ENCODE assay signal across 33 cellular contexts in genomic region chr16:47947741-47948140, GRCh38.
"Had no signal": no experiment of that assay in that cellular context is flagged by ENCODE, and none has a peak within 500 bp of the region (broad histone marks: within the 10 kb centered on the region; RNA-seq: fewer than 3 reads in every experiment).

No MANE protein-coding gene starts in this region.

- H3K4me1 Mint-ChIP-seq: activated B cell treated with CpG ODN at 0.5 μM for 24 hours; activated naive CD4-positive, alpha-beta T cell treated with anti-CD3 and anti-CD28 coated beads, Interleukin-2, amount 10 ng/mL, durations not matched to agents 7 days and 5 days; activated naive CD8-positive, alpha-beta T cell treated with anti-CD3 and anti-CD28 coated beads, Interleukin-2, amount 50 U/mL, for 24 hours; T-cell had no signal

- H3K27me3 Mint-ChIP-seq: activated naive CD4-positive, alpha-beta T cell treated with anti-CD3 and anti-CD28 coated beads, Interleukin-2, amount 10 ng/mL, durations not matched to agents 7 days and 5 days had no signal

- H3K4me3 Mint-ChIP-seq: activated B cell treated with CpG ODN at 0.5 μM for 24 hours; activated CD4-positive, alpha-beta memory T cell treated with anti-CD3 and anti-CD28 coated beads for 36 hours; activated naive CD4-positive, alpha-beta T cell treated with anti-CD3 and anti-CD28 coated beads, Interleukin-2, amount 10 ng/mL, durations not matched to agents 7 days and 5 days; activated naive CD8-positive, alpha-beta T cell; activated naive CD8-positive, alpha-beta T cell treated with anti-CD3 and anti-CD28 coated beads, Interleukin-2, amount 50 U/mL, for 24 hours; activated T-cell treated with anti-CD3 and anti-CD28 coated beads, Interleukin-2, amount 50 U/mL, for 4 hours; activated T-helper 1 cell treated with anti-CD3 and anti-CD28 coated beads, Interleukin-12 subunit alpha, Interleukin-12 subunit beta, Interleukin-2, Interleukin-4 antibody, amounts not matched to agents 30 ng/mL and 10 ng/mL and 1 ng/mL, durations not matched to agents 14 hours and 24 hours and 36 hours; brain; T-cell had no signal

- DNase-seq: activated B cell treated with CpG ODN at 0.5 μM for 24 hours; activated CD4-positive, alpha-beta memory T cell treated with anti-CD3 and anti-CD28 coated beads for 36 hours; activated CD4-positive, alpha-beta T cell treated with anti-CD3 and anti-CD28 coated beads for 4 hours; activated CD4-positive, alpha-beta T cell treated with anti-CD3 and anti-CD28 coated beads, Interleukin-2, amount 50 U/mL, for 1 hour; activated CD4-positive, CD25-positive, alpha-beta regulatory T cell treated with anti-CD3 and anti-CD28 coated beads, Interleukin-2, amount 50 U/mL, for 72 hours; activated CD8-positive, alpha-beta memory T cell treated with anti-CD3 and anti-CD28 coated beads, Interleukin-2, amount 50 U/mL, for 4 hours; activated gamma-delta T cell treated with Interleukin-2 at 50 U/mL for 16 hours; activated naive CD4-positive, alpha-beta T cell treated with anti-CD3 and anti-CD28 coated beads, Interleukin-2, amount 10 ng/mL, durations not matched to agents 7 days and 5 days; activated naive CD8-positive, alpha-beta T cell treated with anti-CD3 and anti-CD28 coated beads, Interleukin-2, amount 50 U/mL, for 24 hours; activated T-cell treated with anti-CD3 and anti-CD28 coated beads for 4 hours; activated T-cell treated with anti-CD3 and anti-CD28 coated beads, Interleukin-2, amount 50 U/mL, for 4 hours; anterior cingulate cortex; caudate nucleus; KG1; MM.1S; MV-4-11; NCI-H1092; NCI-H1436 treated with DMSO at 0.1 percent for 48 hours; NCI-H1694 treated with DMSO at 0.1 percent for 48 hours; NCI-H2029; NCI-H2171 treated with DMSO at 0.1 percent for 48 hours; NCI-H345; NCI-H524 treated with DMSO at 0.1 percent for 48 hours; PC-9; SIG-M5; T-cell; T-helper 2 cell; T-helper 9 cell had no signal

- H3K36me3 Mint-ChIP-seq: activated CD4-positive, alpha-beta memory T cell treated with anti-CD3 and anti-CD28 coated beads for 36 hours; activated naive CD4-positive, alpha-beta T cell treated with anti-CD3 and anti-CD28 coated beads, Interleukin-2, amount 10 ng/mL, durations not matched to agents 7 days and 5 days; activated naive CD8-positive, alpha-beta T cell; brain; T-cell had no signal

- ATAC-seq: activated naive CD8-positive, alpha-beta T cell treated with anti-CD3 and anti-CD28 coated beads, Interleukin-2, amount 50 U/mL, for 24 hours; activated T-cell treated with anti-CD3 and anti-CD28 coated beads, Interleukin-2, amount 50 U/mL, for 4 hours; Right ventricle myocardium inferior; SK-N-SH treated with all-trans-retinoic acid at 6 μM for 48 hours; T-cell had no signal

- H3K27ac Mint-ChIP-seq: activated B cell treated with CpG ODN at 0.5 μM for 24 hours; activated CD4-positive, alpha-beta memory T cell treated with anti-CD3 and anti-CD28 coated beads for 36 hours; activated naive CD4-positive, alpha-beta T cell treated with anti-CD3 and anti-CD28 coated beads, Interleukin-2, amount 10 ng/mL, durations not matched to agents 7 days and 5 days; activated naive CD8-positive, alpha-beta T cell; activated naive CD8-positive, alpha-beta T cell treated with anti-CD3 and anti-CD28 coated beads, Interleukin-2, amount 50 U/mL, for 24 hours; activated T-helper 1 cell treated with anti-CD3 and anti-CD28 coated beads, Interleukin-12 subunit alpha, Interleukin-12 subunit beta, Interleukin-2, Interleukin-4 antibody, amounts not matched to agents 30 ng/mL and 10 ng/mL and 1 ng/mL, durations not matched to agents 14 hours and 24 hours and 36 hours; T-cell had no signal
